1 cellular context compared by ENCODE assay signal in genomic region chr1:20787100-20787774, GRCh38.
TF ChIP-seq lines count a peak whose summit lies in the region.

A gene with protein sequence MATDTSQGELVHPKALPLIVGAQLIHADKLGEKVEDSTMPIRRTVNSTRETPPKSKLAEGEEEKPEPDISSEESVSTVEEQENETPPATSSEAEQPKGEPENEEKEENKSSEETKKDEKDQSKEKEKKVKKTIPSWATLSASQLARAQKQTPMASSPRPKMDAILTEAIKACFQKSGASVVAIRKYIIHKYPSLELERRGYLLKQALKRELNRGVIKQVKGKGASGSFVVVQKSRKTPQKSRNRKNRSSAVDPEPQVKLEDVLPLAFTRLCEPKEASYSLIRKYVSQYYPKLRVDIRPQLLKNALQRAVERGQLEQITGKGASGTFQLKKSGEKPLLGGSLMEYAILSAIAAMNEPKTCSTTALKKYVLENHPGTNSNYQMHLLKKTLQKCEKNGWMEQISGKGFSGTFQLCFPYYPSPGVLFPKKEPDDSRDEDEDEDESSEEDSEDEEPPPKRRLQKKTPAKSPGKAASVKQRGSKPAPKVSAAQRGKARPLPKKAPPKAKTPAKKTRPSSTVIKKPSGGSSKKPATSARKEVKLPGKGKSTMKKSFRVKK (minus strand): TSS chr1:20787307. CDS start chr1:20780440, 6,867 bp downstream.

TF ChIP-seq in HepG2, 621 proteins besides CTCF, POLR2A, EP300 and RAD21 (continued from another document):
- TF ChIP-seq ZNF329 (CRISPR knock-in tag; IDR thresholded peaks at IDR 0.05; ENCODE audit: low read depth) (0 out of 2 replicates have a peak, but pooled peaks have one; percentile 37), BCL6 (CRISPR knock-in tag; IDR thresholded peaks at IDR 0.05) (no peak), SMAD9 (CRISPR knock-in tag; IDR thresholded peaks at IDR 0.05) (no peak), GFI1 (CRISPR knock-in tag; IDR thresholded peaks at IDR 0.05; ENCODE audit: borderline replicate concordance) (no peak), GATAD1 (CRISPR knock-in tag; IDR thresholded peaks at IDR 0.05) (no peak), STAG1 (CRISPR knock-in tag; IDR thresholded peaks at IDR 0.05) (no peak), ATF5 (CRISPR knock-in tag; IDR thresholded peaks at IDR 0.05; ENCODE audit: low read depth) (no peak), ZNF724P (CRISPR knock-in tag; IDR thresholded peaks at IDR 0.05; ENCODE audit: borderline replicate concordance) (no peak), ZNF251 (CRISPR knock-in tag; IDR thresholded peaks at IDR 0.05) (no peak), ZSCAN22 (CRISPR knock-in tag; IDR thresholded peaks at IDR 0.05) (no peak), HHEX (CRISPR knock-in tag; IDR thresholded peaks at IDR 0.05) (no peak), GABPB1 (CRISPR knock-in tag; IDR thresholded peaks at IDR 0.05) (no peak; the same call in none of the 2 replicates), RBAK (CRISPR knock-in tag; IDR thresholded peaks at IDR 0.05) (no peak), FIP1L1 (IDR thresholded peaks at IDR 0.05; ENCODE audit: borderline replicate concordance, insufficient read depth, low read depth, low read length) (no peak)
